1 cellular context compared by ENCODE assay signal in genomic region chr17:33225509-33225908, GRCh38.
TF ChIP-seq lines count a peak whose summit lies in the region.

No MANE protein-coding gene starts in this region.

TF ChIP-seq in HepG2, 621 proteins besides CTCF, POLR2A, EP300 and RAD21 (continued from another document):
- TF ChIP-seq, protein P1, sequence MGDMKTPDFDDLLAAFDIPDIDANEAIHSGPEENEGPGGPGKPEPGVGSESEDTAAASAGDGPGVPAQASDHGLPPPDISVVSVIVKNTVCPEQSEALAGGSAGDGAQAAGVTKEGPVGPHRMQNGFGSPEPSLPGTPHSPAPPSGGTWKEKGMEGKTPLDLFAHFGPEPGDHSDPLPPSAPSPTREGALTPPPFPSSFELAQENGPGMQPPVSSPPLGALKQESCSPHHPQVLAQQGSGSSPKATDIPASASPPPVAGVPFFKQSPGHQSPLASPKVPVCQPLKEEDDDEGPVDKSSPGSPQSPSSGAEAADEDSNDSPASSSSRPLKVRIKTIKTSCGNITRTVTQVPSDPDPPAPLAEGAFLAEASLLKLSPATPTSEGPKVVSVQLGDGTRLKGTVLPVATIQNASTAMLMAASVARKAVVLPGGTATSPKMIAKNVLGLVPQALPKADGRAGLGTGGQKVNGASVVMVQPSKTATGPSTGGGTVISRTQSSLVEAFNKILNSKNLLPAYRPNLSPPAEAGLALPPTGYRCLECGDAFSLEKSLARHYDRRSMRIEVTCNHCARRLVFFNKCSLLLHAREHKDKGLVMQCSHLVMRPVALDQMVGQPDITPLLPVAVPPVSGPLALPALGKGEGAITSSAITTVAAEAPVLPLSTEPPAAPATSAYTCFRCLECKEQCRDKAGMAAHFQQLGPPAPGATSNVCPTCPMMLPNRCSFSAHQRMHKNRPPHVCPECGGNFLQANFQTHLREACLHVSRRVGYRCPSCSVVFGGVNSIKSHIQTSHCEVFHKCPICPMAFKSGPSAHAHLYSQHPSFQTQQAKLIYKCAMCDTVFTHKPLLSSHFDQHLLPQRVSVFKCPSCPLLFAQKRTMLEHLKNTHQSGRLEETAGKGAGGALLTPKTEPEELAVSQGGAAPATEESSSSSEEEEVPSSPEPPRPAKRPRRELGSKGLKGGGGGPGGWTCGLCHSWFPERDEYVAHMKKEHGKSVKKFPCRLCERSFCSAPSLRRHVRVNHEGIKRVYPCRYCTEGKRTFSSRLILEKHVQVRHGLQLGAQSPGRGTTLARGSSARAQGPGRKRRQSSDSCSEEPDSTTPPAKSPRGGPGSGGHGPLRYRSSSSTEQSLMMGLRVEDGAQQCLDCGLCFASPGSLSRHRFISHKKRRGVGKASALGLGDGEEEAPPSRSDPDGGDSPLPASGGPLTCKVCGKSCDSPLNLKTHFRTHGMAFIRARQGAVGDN (CRISPR knock-in tag; IDR thresholded peaks at IDR 0.05) = no peak
- TF ChIP-seq ZNF576 (CRISPR knock-in tag; IDR thresholded peaks at IDR 0.05) (no peak), ZNF777 (CRISPR knock-in tag; IDR thresholded peaks at IDR 0.05) (no peak), PPARG (CRISPR knock-in tag; conservative IDR thresholded peaks at IDR 0.05) (no peak), ZSCAN12 (CRISPR knock-in tag; IDR thresholded peaks at IDR 0.05) (no peak), TCF12 (IDR thresholded peaks at IDR 0.05) (no peak), TCF12 (CRISPR knock-in tag; IDR thresholded peaks at IDR 0.05) (no peak), MYC (CRISPR knock-in tag; IDR thresholded peaks at IDR 0.05; ENCODE audit: borderline replicate concordance) (no peak), PLSCR1 (CRISPR knock-in tag; IDR thresholded peaks at IDR 0.05; ENCODE audit: borderline replicate concordance) (no peak), ZBTB7A (CRISPR knock-in tag; IDR thresholded peaks at IDR 0.05) (no peak), ZNF572 (CRISPR knock-in tag; IDR thresholded peaks at IDR 0.05) (no peak), JDP2 (CRISPR knock-in tag; IDR thresholded peaks at IDR 0.05; ENCODE audit: borderline replicate concordance) (no peak)
- TF ChIP-seq, protein P2, sequence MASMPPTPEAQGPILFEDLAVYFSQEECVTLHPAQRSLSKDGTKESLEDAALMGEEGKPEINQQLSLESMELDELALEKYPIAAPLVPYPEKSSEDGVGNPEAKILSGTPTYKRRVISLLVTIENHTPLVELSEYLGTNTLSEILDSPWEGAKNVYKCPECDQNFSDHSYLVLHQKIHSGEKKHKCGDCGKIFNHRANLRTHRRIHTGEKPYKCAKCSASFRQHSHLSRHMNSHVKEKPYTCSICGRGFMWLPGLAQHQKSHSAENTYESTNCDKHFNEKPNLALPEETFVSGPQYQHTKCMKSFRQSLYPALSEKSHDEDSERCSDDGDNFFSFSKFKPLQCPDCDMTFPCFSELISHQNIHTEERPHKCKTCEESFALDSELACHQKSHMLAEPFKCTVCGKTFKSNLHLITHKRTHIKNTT (CRISPR knock-in tag; IDR thresholded peaks at IDR 0.05) = no peak
